10 cellular contexts compared by ENCODE assay signal in the genomic region with DNA sequence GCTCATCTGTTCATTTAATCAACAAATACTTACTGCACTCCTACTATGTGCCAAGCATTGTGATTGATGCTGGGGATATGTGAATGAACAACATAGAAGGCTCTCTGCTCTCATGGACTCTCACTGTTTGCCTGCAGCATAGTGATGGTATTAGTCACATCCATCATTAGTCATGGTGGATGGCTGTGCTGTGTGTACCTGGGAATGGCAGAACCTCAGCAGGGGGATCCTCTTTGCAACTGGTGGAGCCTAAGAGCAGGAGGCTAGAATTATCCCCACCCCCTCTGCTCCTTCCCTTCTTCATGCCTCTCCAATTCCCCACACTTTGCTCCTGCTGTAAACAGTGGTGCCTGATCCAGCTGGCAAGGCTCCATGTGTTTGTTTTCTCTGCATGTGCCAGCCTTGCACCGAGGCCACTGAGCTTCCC. TPM values are rescaled to one million over a fixed set of nuclear protein-coding genes. Genes with fewer than 3 reads are reported as not detected.
A peak's percentile ranks its signal among the peaks of the same experiment; 100 is the strongest.
DNase-seq lines count a peak whose midpoint lies in the region; ATAC-seq, FAIRE-seq and TF ChIP-seq lines count a peak whose summit lies in the region.
"Had no signal": no experiment of that assay in that cellular context is flagged by ENCODE, and none has a peak within 500 bp of the region (broad histone marks: within the 10 kb centered on the region; RNA-seq: fewer than 3 reads in every experiment).

No MANE protein-coding gene starts in this region.

- intact Hi-C loops in psoas muscle (cut with DNase I): no loop called here

- in situ Hi-C loops in HAP-1 (cut with MboI; ENCODE audit: low sequenced_read_pairs): no loop called here

- no peak overlapping the region for H4K8ac ChIP-seq in H1 (ENCODE audit: extremely low read depth, insufficient read depth, low read length)

- no peaks in the 10 kb centered on the region for H3K23me2 ChIP-seq in H1 (ENCODE audit: low read depth, low read length)

- no peaks in the 10 kb centered on the region for H3K9me3 Mint-ChIP-seq in GM23338

- no peaks in the 10 kb centered on the region for H3F3A ChIP-seq in GM23338 (replicated peaks; ENCODE audit: low read depth)

- H3K36me3 ChIP-seq in GM23338 (ENCODE audit: insufficient read depth): no peaks in the 10 kb centered on the region; the same call in 1 of the 2 replicates
- H3K36me3 ChIP-seq in H1 (ENCODE audit: control insufficient read depth in 2 of 4, insufficient read depth in 4 of 4, low read length in 3 of 4): no peaks in the 10 kb centered on the region
- H3K36me3 ChIP-seq in psoas muscle (ENCODE audit: insufficient read depth in 1 of 2, low read depth in 1 of 2): no peaks in the 10 kb centered on the region
- H3K36me3 ChIP-seq in HAP-1 (replicated peaks): no peaks in the 10 kb centered on the region

- no peak overlapping the region for H2BK15ac ChIP-seq in H1 (ENCODE audit: low read length)

- TF ChIP-seq RAD21 in H1 (IDR thresholded peaks at IDR 0.05 in 1 of 2, conservative IDR thresholded peaks at IDR 0.05 in 1 of 2; ENCODE audit: low read depth in 2 of 2, low read length in 2 of 2): no peak

- H3K4me1 ChIP-seq in GM23338 (ENCODE audit: insufficient read depth) (peaks cover 11% of the 10 kb centered on the region), H1 (replicated peaks in 1 of 4; ENCODE audit: control insufficient read depth in 3 of 4, insufficient read depth in 4 of 4, low read length in 3 of 4) (peaks cover 3 to 14% (median 10%) of the 10 kb centered on the region in 4 experiments; a peak in 6 of 7 replicates), psoas muscle (no peaks in the 10 kb centered on the region), HAP-1 (no peaks in the 10 kb centered on the region; the same call in 1 of the 2 replicates)

- no peaks in the 10 kb centered on the region for H3K9me2 ChIP-seq in GM23338 (ENCODE audit: insufficient read depth)

- POLR2A ChIA-PET in H1 (lab: Charles Lee; ENCODE audit: partially characterized antibody): no interaction called here

- no peak overlapping the region for H3K4me2 ChIP-seq in GM23338
- H3K4me2 ChIP-seq in H1 (ENCODE audit: insufficient read depth in 1 of 2, low read depth in 2 of 2, low read length in 2 of 2): 0 out of 4 replicates have a peak overlapping the region, but pooled peaks of 1 of the 2 experiments have one; percentile 14

- H3K9ac ChIP-seq in H1 (replicated peaks in 1 of 4; ENCODE audit: extremely low read depth in 1 of 4, low read depth in 3 of 4, low read length in 3 of 4): no peak overlapping the region

- no peak for FAIRE-seq in H1 (lab: Jason Lieb, UNC)
- FAIRE-seq: colon had no signal

- WGBS in H1 (ENCODE audit: extremely low coverage in 1 of 2, insufficient coverage in 1 of 2, insufficient read length in 1 of 2, insufficient replicate concordance in 2 of 2, low coverage in 1 of 2, low lambda C conversion rate in 2 of 2, missing lambda C conversion rate in 1 of 2), 2 experiments: 83% methylated on average over 1 of the region's 1 CpG; no CpG with 5 or more reads in 1 of the 2 experiments
- WGBS in psoas muscle, 3 donors: 5 to 13% (median 5%) methylated on average over 1 of the region's 1 CpG

- H2AFZ ChIP-seq in GM23338 (no peak overlapping the region), H1 (ENCODE audit: low read length) (no peak overlapping the region)

- H3K4me3 Mint-ChIP-seq in GM23338: no peak overlapping the region

- H2BK5ac ChIP-seq in H1 (ENCODE audit: low read depth, low read length): no peak overlapping the region

- peaks cover 42% of the 10 kb centered on the region for H3K4me1 Mint-ChIP-seq in GM23338

- TF ChIP-seq POLR2A in H1 (IDR thresholded peaks at IDR 0.05; ENCODE audit: control extremely low read depth in 1 of 2, low read depth in 2 of 2, low read length in 2 of 2): no peak

- no peaks in the 10 kb centered on the region for H3K79me2 ChIP-seq in GM23338 (replicated peaks; ENCODE audit: insufficient read depth)
- no peaks in the 10 kb centered on the region for H3K79me2 ChIP-seq in H1 (ENCODE audit: control insufficient read depth in 1 of 2, insufficient read depth in 2 of 2, low read length in 2 of 2)

- H3K9me3 ChIP-seq in H1 (ENCODE audit: insufficient read depth in 2 of 2, low read depth in 1 of 2, low read length in 1 of 2) (no peaks in the 10 kb centered on the region), psoas muscle (no peaks in the 10 kb centered on the region), HAP-1 (no peaks in the 10 kb centered on the region)

- H2BK120ac ChIP-seq in H1 (replicated peaks; ENCODE audit: low read depth, low read length): no peak overlapping the region

- H4K20me1 ChIP-seq in GM23338 (replicated peaks; ENCODE audit: insufficient read depth) (no peaks in the 10 kb centered on the region), H1 (replicated peaks in 1 of 2; ENCODE audit: control insufficient read depth in 1 of 2, insufficient read depth in 2 of 2, low read length in 2 of 2) (no peaks in the 10 kb centered on the region)

- H3K18ac ChIP-seq in H1 (ENCODE audit: extremely low read depth, low read length): no peak overlapping the region

- no peak overlapping the region for H3K4ac ChIP-seq in H1 (replicated peaks; ENCODE audit: insufficient read length, low read depth, low read length)

- H2BK20ac ChIP-seq in H1 (ENCODE audit: low read length): no peak overlapping the region

- no peak overlapping the region for H3K56ac ChIP-seq in H1 (replicated peaks; ENCODE audit: insufficient read length, low read depth, low read length)

- no peak overlapping the region for H3K23ac ChIP-seq in H1 (ENCODE audit: insufficient read length)

- ATAC-seq in GM23338 (peak; percentile 58), psoas muscle (peak; percentile 47 to 76 (median 70))

- H3K27ac ChIP-seq in GM23338 (ENCODE audit: low read depth) (no peak overlapping the region), H1 (ENCODE audit: low read depth, low read length) (no peak overlapping the region), psoas muscle (no peak overlapping the region)

- CTCF ChIA-PET in H1 (lab: Charles Lee; ENCODE audit: partially characterized antibody): interaction anchor here (1.0 to 2.0 kb wide), 3 partner anchors 48 to 145 kb away, joined by 3 to 5 read pairs (median 3); no protein-coding TSS in a partner anchor

- H3K4me3 ChIP-seq in GM23338 (no peak overlapping the region), H1 (ENCODE audit: extremely low read depth in 1 of 4, insufficient read depth in 2 of 4, low read depth in 3 of 4, low read length in 4 of 4) (no peak overlapping the region), psoas muscle (no peak overlapping the region), HAP-1 (no peak overlapping the region)

- H3K27me3 ChIP-seq in GM23338 (ENCODE audit: insufficient read depth): no peaks in the 10 kb centered on the region
- no peaks in the 10 kb centered on the region for H3K27me3 ChIP-seq in H1 (replicated peaks in 1 of 4; ENCODE audit: control insufficient read depth in 3 of 4, extremely low read depth in 1 of 4, insufficient read depth in 3 of 4, low read length in 3 of 4)
- no peaks in the 10 kb centered on the region for H3K27me3 ChIP-seq in psoas muscle (ENCODE audit: insufficient read depth in 3 of 3, low read length in 2 of 3)
- H3K27me3 ChIP-seq in HAP-1 (ENCODE audit: low read depth): no peaks in the 10 kb centered on the region

- TF ChIP-seq CTCF in GM23338 (conservative IDR thresholded peaks at IDR 0.05; ENCODE audit: low read depth in 2 of 2) (no peak), H1 (IDR thresholded peaks at IDR 0.05; ENCODE audit: control extremely low read depth in 1 of 3, insufficient read depth in 1 of 3, low read depth in 1 of 3, low read length in 3 of 3) (no peak), psoas muscle (IDR thresholded peaks at IDR 0.05) (no peak)

- H2AK5ac ChIP-seq in H1 (ENCODE audit: low read depth, low read length): no peak overlapping the region

- H3K14ac ChIP-seq in H1 (ENCODE audit: insufficient read length): no peak overlapping the region

- 0 out of 2 replicates have a peak overlapping the region, but pooled peaks have one; percentile 49 for H3K27ac Mint-ChIP-seq in GM23338

- no peak overlapping the region for H2BK12ac ChIP-seq in H1 (ENCODE audit: low read depth, low read length)

- no peak for TF ChIP-seq EP300 in H1 (IDR thresholded peaks at IDR 0.05; ENCODE audit: borderline replicate concordance in 1 of 2, low read depth in 2 of 2, low read length in 2 of 2)

- no peaks in the 10 kb centered on the region for H3K79me1 ChIP-seq in H1 (ENCODE audit: low read depth, low read length)

- H4K91ac ChIP-seq in H1 (replicated peaks; ENCODE audit: insufficient read length, low read length): no peak overlapping the region

- H3K27me3 Mint-ChIP-seq in GM23338 (ENCODE audit: insufficient read depth, low read depth, poor library complexity): peaks cover 9% of the 10 kb centered on the region

- no peaks in the 10 kb centered on the region for H3K36me3 Mint-ChIP-seq in GM23338 (ENCODE audit: low read depth)

- no peak overlapping the region for H4K5ac ChIP-seq in H1 (ENCODE audit: insufficient read length, low read depth, low read length)

- DNase-seq in GM23338 (ENCODE audit: low spot score) (peak; percentile 23), NCI-H2196 (lab: John Stamatoyannopoulos, UW; ENCODE audit: unreplicated experiment) (peak; percentile 67), H1 (ENCODE audit: low read depth in 1 of 2, low spot score in 2 of 2) (no peak), psoas muscle (no peak), GDM1 (lab: John Stamatoyannopoulos, UW) (no peak), activated T-cell treated with anti-CD3 and anti-CD28 coated beads for 4 hours (no peak), HAP-1 (ENCODE audit: low spot score in 2 of 2) (no peak)
- no peak for DNase-seq in activated effector memory CD4-positive, alpha-beta T cell treated with anti-CD3 and anti-CD28 coated beads, Interleukin-2, amount 50 U/mL, for 16 hours
- DNase-seq: stimulated activated CD4-positive, alpha-beta T cell treated with anti-CD3 and anti-CD28 coated beads, Interleukin-15, amount 100 ng/mL, for 24 hours had no signal

TF ChIP-seq in GM23338, 12 proteins besides CTCF, POLR2A, EP300 and RAD21 (continues in another document):
- TF ChIP-seq NANOG (IDR thresholded peaks at IDR 0.05; ENCODE audit: borderline replicate concordance): no peak

TF ChIP-seq in H1, 55 proteins besides CTCF, POLR2A, EP300 and RAD21 (continues in another document):
- TF ChIP-seq JUND (IDR thresholded peaks at IDR 0.05; ENCODE audit: low read length): peak; percentile 58; the same call in 1 of the 2 replicates

RNA-seq across cellular contexts. Expression of a gene that starts 20.5 kb away (rescaled TPM):
- total RNA-seq in GM23338 (2014; rRNA removed; shearing (Covaris generic)): 3.0 and 4.1 TPM in 2 replicates
- polyA plus RNA-seq in GM23338 (2016; fragmentation: Nextera tagmentation; extraction: Ambion mirVana) (2.1 and 3.2 TPM in 2 replicates), H1 (2011; rRNA removed) (9.3 and 10.6 TPM in 2 replicates), psoas muscle (1 to 10 TPM; 1.1 to 3.8 (median 1.8) TPM)
- 6.0 and 6.9 TPM in 2 replicates for total RNA-seq in H1 (2021; fragmentation: NEBNext Ultra II Directional; extraction: Animal tissue kit (Norgen Biotek cat#: 25700))
- polyA plus RNA-seq in H1 (2011; cell fraction: cytosol; rRNA removed): 10.6 TPM
- 25.7 TPM for polyA plus RNA-seq in H1 (2011; cell fraction: nucleus; rRNA removed)
- polyA plus RNA-seq in H1 (2012, experiment 1 of 2): 6.0 to 8.6 TPM (median 8.3 TPM) in 4 replicates
- 6.4 TPM for polyA plus RNA-seq in H1 (2012, experiment 2 of 2)
- 5.4 TPM for polyA plus RNA-seq in H1 (2013, experiment 1 of 2)
- polyA plus RNA-seq in H1 (2013, experiment 2 of 2): 4.9 TPM
- 14.2 and 17.4 TPM in 2 replicates for polyA minus RNA-seq in H1 (2011; rRNA and poly(A)+ RNA removed)
- polyA minus RNA-seq in H1 (2011; cell fraction: cytosol; rRNA and poly(A)+ RNA removed): 5.9 TPM
- polyA minus RNA-seq in H1 (2011; cell fraction: nucleus; rRNA and poly(A)+ RNA removed): 29.7 TPM
- total RNA-seq in psoas muscle: 10 to 100 TPM in 1 of 4 donors, 1 to 10 TPM in 3; 3.6 to 15.4 (median 4.6) TPM

Comparison
In these comparisons a context has a peak if more than half of its experiments do, and no peak if none do; other contexts are left out.
1. DNase-seq: peak in GM23338 (single experiment) and NCI-H2196 (single experiment); none in H1 (0 of 2), psoas muscle (0 of 2), GDM1 (single experiment), activated T-cell treated with anti-CD3 and anti-CD28 coated beads for 4 hours (single experiment), HAP-1 (0 of 2) and activated effector memory CD4-positive, alpha-beta T cell treated with anti-CD3 and anti-CD28 coated beads, Interleukin-2, amount 50 U/mL, for 16 hours (single experiment).